ENCODE assay signal across 1 cellular context in genomic region chr1:54950361-54951163, GRCh38.
TF ChIP-seq lines count a peak whose summit lies in the region.

No MANE protein-coding gene starts in this region.

TF ChIP-seq in HepG2, 621 proteins besides CTCF, POLR2A, EP300 and RAD21 (continued from another document and continues in another):
- no peak for TF ChIP-seq SRSF4 (IDR thresholded peaks at IDR 0.05; ENCODE audit: low read depth, low read length, poor library complexity, severe bottlenecking)
- peak; percentile 64; the same call in 1 of the 2 replicates for TF ChIP-seq ZNF543 (CRISPR knock-in tag; IDR thresholded peaks at IDR 0.05)
- no peak for TF ChIP-seq MAZ (IDR thresholded peaks at IDR 0.05; ENCODE audit: borderline replicate concordance, low read depth, low read length)
- peak; percentile 60; the same call in 1 of the 2 replicates for TF ChIP-seq MAZ (CRISPR knock-in tag; IDR thresholded peaks at IDR 0.05; ENCODE audit: low read depth)
- no peak for TF ChIP-seq DBP (CRISPR knock-in tag; IDR thresholded peaks at IDR 0.05; ENCODE audit: not compliant biosample characterization)
- peak; percentile 64; the same call in 1 of the 2 replicates for TF ChIP-seq CEBPB (IDR thresholded peaks at IDR 0.05; ENCODE audit: borderline replicate concordance, low read depth, low read length)
- TF ChIP-seq ZMYM2 (CRISPR knock-in tag; IDR thresholded peaks at IDR 0.05), result 0 out of 2 replicates have a peak, but pooled peaks have one; percentile 48
- TF ChIP-seq SOX5 (CRISPR knock-in tag; IDR thresholded peaks at IDR 0.05; ENCODE audit: borderline replicate concordance), result peak; percentile 13; the same call in 1 of the 2 replicates
- peak; percentile 41 for TF ChIP-seq HOXA3 (CRISPR knock-in tag; IDR thresholded peaks at IDR 0.05)
- TF ChIP-seq ZSCAN5A (CRISPR knock-in tag; IDR thresholded peaks at IDR 0.05; ENCODE audit: borderline replicate concordance), result no peak
- no peak for TF ChIP-seq IKZF4 (CRISPR knock-in tag; IDR thresholded peaks at IDR 0.05; ENCODE audit: borderline replicate concordance, low read depth, not compliant biosample characterization)
- TF ChIP-seq HNF1B (CRISPR knock-in tag; IDR thresholded peaks at IDR 0.05), result no peak
- TF ChIP-seq ZSCAN12 (CRISPR knock-in tag; IDR thresholded peaks at IDR 0.05), result 0 out of 2 replicates have a peak, but pooled peaks have one; percentile 32
- 0 out of 2 replicates have a peak, but pooled peaks have one; percentile 47 for TF ChIP-seq ZNF251 (CRISPR knock-in tag; IDR thresholded peaks at IDR 0.05)
- no peak for TF ChIP-seq BCL3 (CRISPR knock-in tag; IDR thresholded peaks at IDR 0.05)
- TF ChIP-seq ARID4A (CRISPR knock-in tag; IDR thresholded peaks at IDR 0.05; ENCODE audit: borderline replicate concordance), result peak; percentile 43; the same call in 1 of the 2 replicates
- TF ChIP-seq CREBL2 (CRISPR knock-in tag; IDR thresholded peaks at IDR 0.05; ENCODE audit: borderline replicate concordance), result no peak
- TF ChIP-seq HMGXB4 (CRISPR knock-in tag; IDR thresholded peaks at IDR 0.05; ENCODE audit: borderline replicate concordance in 1 of 2, low read depth in 1 of 2), result peak; percentile 45 to 75; a peak in 3 of 4 replicates
- TF ChIP-seq NR0B2 (CRISPR knock-in tag; IDR thresholded peaks at IDR 0.05), result no peak
- peak; percentile 46 for TF ChIP-seq SALL1 (CRISPR knock-in tag; IDR thresholded peaks at IDR 0.05)
- no peak for TF ChIP-seq ZNF205 (CRISPR knock-in tag; IDR thresholded peaks at IDR 0.05)
- TF ChIP-seq ZNF784 (CRISPR knock-in tag; IDR thresholded peaks at IDR 0.05; ENCODE audit: borderline replicate concordance), result no peak
- no peak for TF ChIP-seq KLF11 (CRISPR knock-in tag; IDR thresholded peaks at IDR 0.05)
- TF ChIP-seq ZFP36 (IDR thresholded peaks at IDR 0.05; ENCODE audit: borderline replicate concordance, low read depth, low read length, partially characterized antibody), result no peak
- peak; percentile 63; the same call in 1 of the 2 replicates for TF ChIP-seq ZSCAN21 (CRISPR knock-in tag; IDR thresholded peaks at IDR 0.05; ENCODE audit: borderline replicate concordance)
- TF ChIP-seq ZNF691 (CRISPR knock-in tag; IDR thresholded peaks at IDR 0.05; ENCODE audit: borderline replicate concordance, low read depth), result no peak
- TF ChIP-seq ZNF75D (CRISPR knock-in tag; IDR thresholded peaks at IDR 0.05; ENCODE audit: borderline replicate concordance), result no peak
- 0 out of 2 replicates have a peak, but pooled peaks have one; percentile 21 for TF ChIP-seq ARID3A (IDR thresholded peaks at IDR 0.05; ENCODE audit: low read depth, low read length)
- TF ChIP-seq RBFOX2 (IDR thresholded peaks at IDR 0.05; ENCODE audit: low read depth, low read length), result no peak
- TF ChIP-seq HDAC1 (CRISPR knock-in tag; IDR thresholded peaks at IDR 0.05), result peak; percentile 64
- no peak for TF ChIP-seq GZF1 (CRISPR knock-in tag; IDR thresholded peaks at IDR 0.05)
- TF ChIP-seq ZNF556 (CRISPR knock-in tag; IDR thresholded peaks at IDR 0.05; ENCODE audit: borderline replicate concordance), result peak; percentile 54; the same call in 1 of the 2 replicates
- no peak for TF ChIP-seq NFATC3 (CRISPR knock-in tag; IDR thresholded peaks at IDR 0.05)
- TF ChIP-seq ZNF414 (CRISPR knock-in tag; IDR thresholded peaks at IDR 0.05), result no peak
- no peak for TF ChIP-seq ZNF737 (CRISPR knock-in tag; IDR thresholded peaks at IDR 0.05; ENCODE audit: borderline replicate concordance)
- 0 out of 2 replicates have a peak, but pooled peaks have one; percentile 18 for TF ChIP-seq BRD4 (CRISPR knock-in tag; IDR thresholded peaks at IDR 0.05)
- TF ChIP-seq ZBTB7B (CRISPR knock-in tag; IDR thresholded peaks at IDR 0.05), result 0 out of 2 replicates have a peak, but pooled peaks have one; percentile 15
- peak; percentile 62 for TF ChIP-seq HDAC2 (CRISPR knock-in tag; IDR thresholded peaks at IDR 0.05)
- 0 out of 2 replicates have a peak, but pooled peaks have one; percentile 33 for TF ChIP-seq ATF7-NPFF (CRISPR knock-in tag; IDR thresholded peaks at IDR 0.05; ENCODE audit: low read depth)
- no peak for TF ChIP-seq ZNF101 (CRISPR knock-in tag; IDR thresholded peaks at IDR 0.05; ENCODE audit: borderline replicate concordance, low read depth)
- peak; percentile 33; the same call in 1 of the 2 replicates for TF ChIP-seq RXRB (CRISPR knock-in tag; IDR thresholded peaks at IDR 0.05; ENCODE audit: borderline replicate concordance)
- TF ChIP-seq ZNF761 (CRISPR knock-in tag; conservative IDR thresholded peaks at IDR 0.05), result 0 out of 2 replicates have a peak, but pooled peaks have one; percentile 40
- no peak for TF ChIP-seq SOX13 (IDR thresholded peaks at IDR 0.05)
- peak in 1 of 2 experiments; percentile 18; a peak in 1 of 4 replicates for TF ChIP-seq SOX13 (CRISPR knock-in tag; conservative IDR thresholded peaks at IDR 0.05 in 1 of 2, IDR thresholded peaks at IDR 0.05 in 1 of 2)
- TF ChIP-seq THYN1 (CRISPR knock-in tag; IDR thresholded peaks at IDR 0.05; ENCODE audit: borderline replicate concordance, low read depth), result no peak
- TF ChIP-seq ZNF672 (CRISPR knock-in tag; IDR thresholded peaks at IDR 0.05), result no peak
- TF ChIP-seq REPIN1 (CRISPR knock-in tag; IDR thresholded peaks at IDR 0.05; ENCODE audit: borderline replicate concordance, low read depth), result 0 out of 2 replicates have a peak, but pooled peaks have one; percentile 31
- TF ChIP-seq THAP11 (CRISPR knock-in tag; IDR thresholded peaks at IDR 0.05), result peak; percentile 42
- TF ChIP-seq ZNF30 (CRISPR knock-in tag; IDR thresholded peaks at IDR 0.05), result no peak
